ENCODE assay signal across 1 cellular context in the genomic region with DNA sequence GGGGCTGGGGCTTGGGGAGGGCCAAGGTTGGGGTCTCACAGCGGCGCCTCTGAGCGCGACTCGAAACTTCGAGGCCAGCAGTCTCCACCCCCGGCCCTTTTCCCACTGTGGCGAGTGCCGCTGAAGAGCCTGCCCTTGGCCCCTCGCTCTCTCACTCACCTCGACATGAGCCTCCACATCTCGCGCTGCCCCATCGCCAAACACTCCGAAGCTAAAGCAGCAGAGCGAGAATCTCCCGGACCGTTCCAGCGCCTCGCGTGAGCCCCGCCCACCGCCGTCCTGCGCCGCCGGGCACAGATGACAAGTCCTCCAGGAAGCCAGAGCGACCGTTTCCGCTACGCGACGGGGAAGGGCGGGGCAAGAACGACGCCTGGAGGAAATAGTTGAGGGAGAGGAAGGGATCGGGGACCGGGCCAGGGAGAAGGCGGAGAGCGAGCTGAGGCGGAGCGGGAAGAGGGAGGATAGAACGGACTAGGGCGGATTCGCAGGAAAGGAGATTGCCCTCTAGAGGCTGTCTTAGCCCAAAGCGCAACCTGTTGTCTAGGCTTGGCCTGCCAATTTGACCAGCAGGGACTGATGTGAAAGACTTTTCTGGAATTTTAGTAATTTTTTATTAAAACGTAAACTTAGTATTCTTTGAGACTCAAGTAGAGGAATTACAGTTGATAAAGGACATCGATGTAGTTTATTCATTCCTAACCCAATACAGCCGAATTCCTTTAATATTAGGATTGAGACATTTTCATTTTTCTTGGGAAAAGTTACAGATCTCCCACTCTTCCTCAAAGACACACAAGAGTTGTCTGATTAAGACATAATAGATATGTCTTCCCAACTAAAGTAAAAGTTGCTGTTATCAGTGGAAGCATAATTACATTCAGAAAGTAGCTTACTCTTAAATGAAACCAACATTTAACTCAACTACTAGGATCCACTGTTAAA.
TF ChIP-seq lines count a peak whose summit lies in the region.

A gene with protein sequence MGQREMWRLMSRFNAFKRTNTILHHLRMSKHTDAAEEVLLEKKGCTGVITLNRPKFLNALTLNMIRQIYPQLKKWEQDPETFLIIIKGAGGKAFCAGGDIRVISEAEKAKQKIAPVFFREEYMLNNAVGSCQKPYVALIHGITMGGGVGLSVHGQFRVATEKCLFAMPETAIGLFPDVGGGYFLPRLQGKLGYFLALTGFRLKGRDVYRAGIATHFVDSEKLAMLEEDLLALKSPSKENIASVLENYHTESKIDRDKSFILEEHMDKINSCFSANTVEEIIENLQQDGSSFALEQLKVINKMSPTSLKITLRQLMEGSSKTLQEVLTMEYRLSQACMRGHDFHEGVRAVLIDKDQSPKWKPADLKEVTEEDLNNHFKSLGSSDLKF (minus strand): TSS at position 270 of the 942 bp plus-strand sequence. CDS start 76 bp downstream, at position 194.

TF ChIP-seq in GM12878, 131 proteins besides CTCF, POLR2A, EP300 and RAD21 (continued from another document):
- TF ChIP-seq SRF (IDR thresholded peaks at IDR 0.05; ENCODE audit: low read depth in 2 of 2, low read length in 2 of 2) (no peak), RBBP5 (conservative IDR thresholded peaks at IDR 0.05) (no peak), SUPT20H (IDR thresholded peaks at IDR 0.05; ENCODE audit: borderline replicate concordance, control insufficient read depth, low read depth, low read length) (no peak), MYB (IDR thresholded peaks at IDR 0.05; ENCODE audit: borderline replicate concordance, low read depth, low read length) (0 out of 2 replicates have a peak, but pooled peaks have one; percentile 37), NFIC (IDR thresholded peaks at IDR 0.05; ENCODE audit: low read depth, low read length) (no peak), PAX8 (IDR thresholded peaks at IDR 0.05) (no peak), ATF7 (IDR thresholded peaks at IDR 0.05; ENCODE audit: low read depth) (peak; percentile 38), RB1 (IDR thresholded peaks at IDR 0.05; ENCODE audit: borderline replicate concordance) (0 out of 2 replicates have a peak, but pooled peaks have one; percentile 46), NR2C1 (IDR thresholded peaks at IDR 0.05) (0 out of 2 replicates have a peak, but pooled peaks have one; percentile 10), HDGF (IDR thresholded peaks at IDR 0.05) (peak; percentile 90; the same call in 1 of the 2 replicates), CHD1 (IDR thresholded peaks at IDR 0.05; ENCODE audit: low read depth, low read length) (no peak), IKZF2 (IDR thresholded peaks at IDR 0.05) (peak; percentile 99), NBN (IDR thresholded peaks at IDR 0.05) (peak; percentile 96), GABPA (IDR thresholded peaks at IDR 0.05; ENCODE audit: low read depth) (peak; percentile 84), PAX5 (IDR thresholded peaks at IDR 0.05; ENCODE audit: borderline replicate concordance, low read depth, low read length) (peak; percentile 73; the same call in 1 of the 2 replicates), USF1 (IDR thresholded peaks at IDR 0.05; ENCODE audit: borderline replicate concordance, extremely low read length, insufficient read depth, low read depth, low read length) (no peak), RAD51 (IDR thresholded peaks at IDR 0.05) (0 out of 2 replicates have a peak, but pooled peaks have one; percentile 20), LARP7 (IDR thresholded peaks at IDR 0.05) (0 out of 2 replicates have a peak, but pooled peaks have one; percentile 15), ATF3 (IDR thresholded peaks at IDR 0.05; ENCODE audit: borderline replicate concordance, extremely low read depth, low read depth, low read length) (no peak), ZNF384 (IDR thresholded peaks at IDR 0.05; ENCODE audit: borderline replicate concordance, low read depth, low read length) (no peak), NR2C2 (IDR thresholded peaks at IDR 0.05; ENCODE audit: borderline replicate concordance, control insufficient read depth, insufficient read length, low read depth) (no peak), CREM (IDR thresholded peaks at IDR 0.05; ENCODE audit: low read depth) (peak; percentile 89), YY1 (IDR thresholded peaks at IDR 0.05; ENCODE audit: low read depth, low read length) (peak; percentile 33; the same call in 1 of the 2 replicates), BACH1 (IDR thresholded peaks at IDR 0.05; ENCODE audit: borderline replicate concordance) (peak; percentile 9; the same call in 1 of the 2 replicates), ZNF274 (IDR thresholded peaks at IDR 0.05; ENCODE audit: insufficient read depth, insufficient read length) (no peak), ZNF687 (IDR thresholded peaks at IDR 0.05) (0 out of 2 replicates have a peak, but pooled peaks have one; percentile 33), E4F1 (IDR thresholded peaks at IDR 0.05; ENCODE audit: borderline replicate concordance, partially characterized antibody) (peak; percentile 63), NRF1 (conservative IDR thresholded peaks at IDR 0.05; ENCODE audit: low read depth, low read length) (0 out of 2 replicates have a peak, but pooled peaks have one; percentile 16), PBX3 (IDR thresholded peaks at IDR 0.05; ENCODE audit: insufficient replicate concordance, low read depth, low read length) (peak; percentile 29), CEBPB (IDR thresholded peaks at IDR 0.05; ENCODE audit: borderline replicate concordance in 1 of 2, low read depth in 2 of 2, low read length in 2 of 2) (no peak), MEF2A (IDR thresholded peaks at IDR 0.05; ENCODE audit: insufficient read depth, low read depth, low read length) (no peak), ESRRA (IDR thresholded peaks at IDR 0.05; ENCODE audit: low read length) (no peak), CHD2 (IDR thresholded peaks at IDR 0.05; ENCODE audit: borderline replicate concordance, low read depth, low read length) (peak; percentile 92)
